Comparison of ENCODE assay signal across 8 cellular contexts in the genomic region with DNA sequence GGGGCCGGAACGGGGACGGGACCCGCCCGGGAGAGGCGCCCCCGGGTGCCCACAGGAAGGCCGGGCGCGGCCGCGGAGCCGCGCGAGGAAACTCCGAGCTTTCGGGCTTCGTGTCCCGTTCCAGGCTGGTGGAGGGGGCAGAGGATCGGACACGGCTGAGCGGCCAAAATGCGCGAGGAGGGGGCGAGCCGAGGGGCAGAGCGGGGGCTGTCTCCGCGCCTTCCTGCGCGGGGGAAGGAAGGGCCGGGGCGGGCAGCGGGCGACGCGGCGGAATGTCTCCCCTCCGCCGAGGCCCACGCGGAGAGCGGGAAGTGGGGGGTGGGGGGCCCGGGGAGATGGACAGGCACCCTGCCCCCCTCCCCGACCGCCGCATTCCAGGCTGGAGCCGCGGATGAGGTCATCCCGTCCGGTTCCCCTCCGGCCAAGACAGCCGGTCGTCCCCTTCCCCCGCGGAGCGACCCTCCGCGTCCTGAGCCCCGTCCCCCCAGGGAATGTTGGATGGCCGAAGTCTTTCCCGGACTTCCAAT. TPM values are rescaled to one million over a fixed set of nuclear protein-coding genes. Genes with fewer than 3 reads are reported as not detected.
DNase-seq lines count a peak whose midpoint lies in the region; ATAC-seq and TF ChIP-seq lines count a peak whose summit lies in the region.

No MANE protein-coding gene starts in this region.

- peaks cover 31% of the 10 kb centered on the region for H3K4me1 ChIP-seq in HUES64 (ENCODE audit: insufficient read depth, low read length)

- peaks cover 25% of the 10 kb centered on the region for H3K36me3 Mint-ChIP-seq in MCF 10A (ENCODE audit: insufficient read depth, unreplicated experiment)

- H3K27me3 ChIP-seq in HUES64 (ENCODE audit: insufficient read depth, low read length) (peaks cover 33% of the 10 kb centered on the region), layer of hippocampus (ENCODE audit: control insufficient read depth, insufficient read depth, low read length) (no peaks in the 10 kb centered on the region)

- H3K4me3 Mint-ChIP-seq in MCF 10A (ENCODE audit: unreplicated experiment), result peak overlapping the region; percentile 81

- no peaks in the 10 kb centered on the region for H3K9me3 Mint-ChIP-seq in MCF 10A (ENCODE audit: unreplicated experiment)

- H3K9me3 ChIP-seq in HUES64 (ENCODE audit: insufficient read depth, low read depth, low read length), result no peaks in the 10 kb centered on the region

- no peak for TF ChIP-seq CTCF in MCF 10A (IDR thresholded peaks at IDR 0.05; ENCODE audit: unreplicated experiment)

- CTCF ChIA-PET in MCF 10A (lab: Yijun Ruan, JAX), result interaction anchor here (0.6 to 15.3 kb wide), 7 partner anchors 9 to 243 kb away, joined by 3 to 667 read pairs (median 6); no protein-coding TSS in a partner anchor

- under 1% methylated on average over 59 of the region's 62 CpGs for WGBS in HUES64

- intact Hi-C loops in MCF 10A (cut with micrococcal nuclease), result loop anchor here (1.0 to 10.0 kb wide), 2 partner anchors 18 to 86 kb away; no protein-coding TSS in a partner anchor

- peak overlapping the region; percentile 58 for H3K4me3 ChIP-seq in HUES64 (ENCODE audit: low read length)

- ATAC-seq in HG02642 (IDR thresholded peaks at IDR 0.05; ENCODE audit: poor library complexity, unreplicated experiment) (no peak), HG02840 (IDR thresholded peaks at IDR 0.05; ENCODE audit: low FRiP score, unreplicated experiment) (no peak)

- DNase-seq in MCF 10A (ENCODE audit: unreplicated experiment) (peak; percentile 35), HUDEP-2 (lab: John Stamatoyannopoulos, UW; ENCODE audit: unreplicated experiment in 76 of 76) (no peak), GM19240 (ENCODE audit: insufficient read length, low spot score) (no peak)

- peaks cover 26% of the 10 kb centered on the region for H3K4me1 Mint-ChIP-seq in MCF 10A (ENCODE audit: insufficient read depth, unreplicated experiment)

- H3K9ac ChIP-seq in HUES64 (ENCODE audit: low read depth, low read length), result peak overlapping the region; percentile 65

- H3K36me3 ChIP-seq in HUES64 (ENCODE audit: insufficient read depth, low read length), result no peaks in the 10 kb centered on the region

- BruUV-seq in MCF 10A (replicated peaks; lab: Mats Ljungman, UMichigan), result no TSS peak

- no peaks in the 10 kb centered on the region for H3K27me3 Mint-ChIP-seq in MCF 10A (ENCODE audit: insufficient read depth, unreplicated experiment)

- POLR2A ChIA-PET in MCF 10A (lab: Yijun Ruan, JAX), result interaction anchor here (0.6 to 8.6 kb wide), 4 partner anchors 10 to 80 kb away, joined by 3 to 194 read pairs (median 9); no protein-coding TSS in a partner anchor

- H3K27ac Mint-ChIP-seq in MCF 10A (ENCODE audit: low read depth, unreplicated experiment), result peak overlapping the region; percentile 71

- H3K27ac ChIP-seq in HUES64 (ENCODE audit: low read depth, low read length) (no peak overlapping the region), layer of hippocampus (ENCODE audit: low read depth, low read length) (peak overlapping the region; percentile 99), temporal lobe (ENCODE audit: low read depth, low read length) (peak overlapping the region; percentile 98)

RNA-seq across cellular contexts. Expression of a gene that starts 0.5 kb away (rescaled TPM):
- polyA plus RNA-seq in HUES64 (2013, experiment 1 of 2), result 10.7 TPM
- 14.1 TPM for polyA plus RNA-seq in HUES64 (2013, experiment 2 of 2)
- total RNA-seq in MCF 10A (2022) (86.0 and 148 TPM in 2 replicates), temporal lobe (3.4 TPM)

RNA-seq across cellular contexts. Expression of a gene that starts 19.1 kb away (rescaled TPM):
- not detected for polyA plus RNA-seq in HUES64 (2013, experiment 1 of 2)
- not detected for polyA plus RNA-seq in HUES64 (2013, experiment 2 of 2)
- total RNA-seq in MCF 10A (2022) (not detected in 2 replicates), temporal lobe (not detected)

RNA-seq across cellular contexts. Expression of a gene that starts 41.5 kb away (rescaled TPM):
- polyA plus RNA-seq in HUES64 (2013, experiment 1 of 2), result 7.2 TPM
- 8.3 TPM for polyA plus RNA-seq in HUES64 (2013, experiment 2 of 2)
- total RNA-seq in MCF 10A (2022) (20.6 and 22.7 TPM in 2 replicates), temporal lobe (4.7 TPM)

RNA-seq across cellular contexts. Expression of a gene that starts 47.9 kb away (rescaled TPM):
- polyA plus RNA-seq in HUES64 (2013, experiment 1 of 2), result 30.5 TPM
- polyA plus RNA-seq in HUES64 (2013, experiment 2 of 2), result 32.1 TPM
- total RNA-seq in MCF 10A (2022) (52.7 and 59.1 TPM in 2 replicates), temporal lobe (27.5 TPM)

Comparison
In these comparisons a context has a peak if more than half of its experiments do, and no peak if none do; other contexts are left out.
1. RNA of a gene that starts 0.5 kb away (total RNA-seq): 86.0 to 148 TPM in MCF 10A; 3.4 TPM in temporal lobe (single experiment); every median in the first group is over 10 times any median in the second.